ENCODE assay signal across 9 cellular contexts in the genomic region with DNA sequence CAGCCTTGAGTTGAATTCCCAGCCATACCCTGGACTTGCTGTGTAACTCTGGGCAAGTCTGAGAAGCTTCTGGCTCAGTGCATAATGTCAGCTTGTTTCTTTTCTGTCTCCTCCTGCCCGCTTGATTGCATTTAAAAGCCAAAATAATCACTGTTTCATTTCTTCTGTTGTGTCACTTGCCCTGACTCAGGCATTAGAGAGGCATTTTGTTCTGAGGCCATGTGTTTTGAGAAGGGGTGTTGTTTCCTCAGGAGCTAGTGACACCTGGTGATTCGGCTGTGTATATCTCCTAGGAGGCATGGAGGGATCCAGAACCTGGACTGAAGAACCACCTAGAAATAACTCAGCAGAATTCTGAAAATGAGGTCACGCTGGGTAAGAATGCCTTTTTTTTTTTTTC. TPM values are rescaled to one million over a fixed set of nuclear protein-coding genes. Genes with fewer than 3 reads are reported as not detected.
DNase-seq lines count a peak whose midpoint lies in the region; ATAC-seq and TF ChIP-seq lines count a peak whose summit lies in the region.
"Had no signal": no experiment of that assay in that cellular context is flagged by ENCODE, and none has a peak within 500 bp of the region (broad histone marks: within the 10 kb centered on the region; RNA-seq: fewer than 3 reads in every experiment).

No MANE protein-coding gene starts in this region.

- H3K4me1 ChIP-seq in colonic mucosa, result no peaks in the 10 kb centered on the region

- peak; percentile 28 for TF ChIP-seq CTCF in brain microvascular endothelial cell (IDR thresholded peaks at IDR 0.05; ENCODE audit: low read depth, low read length, missing control alignments)
- TF ChIP-seq CTCF in colonic mucosa (IDR thresholded peaks at IDR 0.05), result no peak

- H3K27me3 Mint-ChIP-seq in activated T-helper 2 cell treated with anti-CD3 and anti-CD28 coated beads, Interferon-gamma antibody, Interleukin-2, Interleukin-4, amounts not matched to agents 10 μg/mL and 5 μg/mL and 100 μg/mL, durations not matched to agents 14 hours and 24 hours and 36 hours (ENCODE audit: low read depth), result no peaks in the 10 kb centered on the region

- peaks cover 30% of the 10 kb centered on the region for H3K4me1 Mint-ChIP-seq in activated T-helper 2 cell treated with anti-CD3 and anti-CD28 coated beads, Interferon-gamma antibody, Interleukin-2, Interleukin-4, amounts not matched to agents 10 μg/mL and 5 μg/mL and 100 μg/mL, durations not matched to agents 14 hours and 24 hours and 36 hours (ENCODE audit: low read depth)

- no peak overlapping the region for H3K4me3 ChIP-seq in brain microvascular endothelial cell (ENCODE audit: low read depth, low read length)
- H3K4me3 ChIP-seq in colonic mucosa, result no peak overlapping the region

- in situ Hi-C loops in brain microvascular endothelial cell (cut with HindIII; ENCODE audit: low pct_ligation_motif_present, low sequenced_read_pairs), result no loop called here

- no peak overlapping the region for H3K9ac ChIP-seq in colonic mucosa (ENCODE audit: low read depth in 2 of 2, low read length in 2 of 2)

- no peaks in the 10 kb centered on the region for H3K9me3 Mint-ChIP-seq in activated T-helper 2 cell treated with anti-CD3 and anti-CD28 coated beads, Interferon-gamma antibody, Interleukin-2, Interleukin-4, amounts not matched to agents 10 μg/mL and 5 μg/mL and 100 μg/mL, durations not matched to agents 14 hours and 24 hours and 36 hours

- H3K27ac Mint-ChIP-seq in activated T-helper 2 cell treated with anti-CD3 and anti-CD28 coated beads, Interferon-gamma antibody, Interleukin-2, Interleukin-4, amounts not matched to agents 10 μg/mL and 5 μg/mL and 100 μg/mL, durations not matched to agents 14 hours and 24 hours and 36 hours, result no peak overlapping the region

- H3K27ac ChIP-seq in brain microvascular endothelial cell (no peak overlapping the region), colonic mucosa (no peak overlapping the region)

- intact Hi-C loops in colonic mucosa (cut with DNase I), result no loop called here
- intact Hi-C loops in activated T-helper 2 cell treated with anti-CD3 and anti-CD28 coated beads, Interferon-gamma antibody, Interleukin-2, Interleukin-4, amounts not matched to agents 10 μg/mL and 5 μg/mL and 100 μg/mL, durations not matched to agents 14 hours and 24 hours and 36 hours (cut with micrococcal nuclease), result no loop called here
- intact Hi-C loops in Right ventricle myocardium superior (cut with DNase I), result no loop called here

- ATAC-seq in Right ventricle myocardium superior (ENCODE audit: poor library complexity), result no peak

- peaks cover 63% of the 10 kb centered on the region for H3K36me3 Mint-ChIP-seq in activated T-helper 2 cell treated with anti-CD3 and anti-CD28 coated beads, Interferon-gamma antibody, Interleukin-2, Interleukin-4, amounts not matched to agents 10 μg/mL and 5 μg/mL and 100 μg/mL, durations not matched to agents 14 hours and 24 hours and 36 hours (ENCODE audit: low read depth)

- H3K4me3 Mint-ChIP-seq in activated T-helper 2 cell treated with anti-CD3 and anti-CD28 coated beads, Interferon-gamma antibody, Interleukin-2, Interleukin-4, amounts not matched to agents 10 μg/mL and 5 μg/mL and 100 μg/mL, durations not matched to agents 14 hours and 24 hours and 36 hours (ENCODE audit: low read depth), result no peak overlapping the region

- H3K9me3 ChIP-seq in colonic mucosa, result no peaks in the 10 kb centered on the region

- H3K27me3 ChIP-seq in brain microvascular endothelial cell (replicated peaks) (no peaks in the 10 kb centered on the region), colonic mucosa (no peaks in the 10 kb centered on the region)

- H3K36me3 ChIP-seq in brain microvascular endothelial cell (replicated peaks) (peaks cover 36% of the 10 kb centered on the region), colonic mucosa (peaks cover 17% of the 10 kb centered on the region)

- DNase-seq in NCI-H2171 treated with DMSO at 0.1 percent for 48 hours (lab: John Stamatoyannopoulos, UW) (peak; percentile 16), NCI-H2171 (lab: John Stamatoyannopoulos, UW) (no peak), NCI-H226 (peak; percentile 37), brain microvascular endothelial cell (no peak), midbrain (lab: John Stamatoyannopoulos, UW) (peak; percentile 36), colonic mucosa (no peak), Right ventricle myocardium superior (no peak)
- no peak for DNase-seq in activated T-helper 2 cell treated with anti-CD3 and anti-CD28 coated beads, Interferon-gamma antibody, Interleukin-2, Interleukin-4, amounts not matched to agents 10 μg/mL and 5 μg/mL and 100 μg/mL, durations not matched to agents 14 hours and 24 hours and 36 hours (ENCODE audit: low spot score)
- DNase-seq: effector memory CD4-positive, alpha-beta T cell had no signal

RNA-seq across cellular contexts. Expression of a gene that starts 16.0 kb away (rescaled TPM):
- total RNA-seq in colonic mucosa, result 10 to 100 TPM; 15.3 to 24.3 TPM
- total RNA-seq in activated T-helper 2 cell treated with anti-CD3 and anti-CD28 coated beads, Interferon-gamma antibody, Interleukin-2, Interleukin-4, amounts not matched to agents 10 μg/mL and 5 μg/mL and 100 μg/mL, durations not matched to agents 14 hours and 24 hours and 36 hours, result 20.5 and 21.3 TPM in 2 replicates
- total RNA-seq in Right ventricle myocardium superior, result 13.7 TPM

RNA-seq across cellular contexts. Expression of a gene that starts 19.9 kb away (rescaled TPM):
- total RNA-seq in colonic mucosa, result 1 to 10 TPM; 2.8 to 4.4 TPM
- total RNA-seq in activated T-helper 2 cell treated with anti-CD3 and anti-CD28 coated beads, Interferon-gamma antibody, Interleukin-2, Interleukin-4, amounts not matched to agents 10 μg/mL and 5 μg/mL and 100 μg/mL, durations not matched to agents 14 hours and 24 hours and 36 hours, result 2.5 and 3.0 TPM in 2 replicates
- 1.9 TPM for total RNA-seq in Right ventricle myocardium superior

RNA-seq across cellular contexts. Expression of a gene that starts 37.3 kb away (rescaled TPM):
- 1 to 10 TPM; 6.3 to 6.4 TPM for total RNA-seq in colonic mucosa
- 10.1 and 10.6 TPM in 2 replicates for total RNA-seq in activated T-helper 2 cell treated with anti-CD3 and anti-CD28 coated beads, Interferon-gamma antibody, Interleukin-2, Interleukin-4, amounts not matched to agents 10 μg/mL and 5 μg/mL and 100 μg/mL, durations not matched to agents 14 hours and 24 hours and 36 hours
- 6.2 TPM for total RNA-seq in Right ventricle myocardium superior

Comparison
In these comparisons a context has a peak if more than half of its experiments do, and no peak if none do; other contexts are left out.
1. DNase-seq: peak in NCI-H2171 treated with DMSO at 0.1 percent for 48 hours (single experiment), NCI-H226 (single experiment) and midbrain (single experiment); none in NCI-H2171 (single experiment), brain microvascular endothelial cell (single experiment), colonic mucosa (single experiment), activated T-helper 2 cell treated with anti-CD3 and anti-CD28 coated beads, Interferon-gamma antibody, Interleukin-2, Interleukin-4, amounts not matched to agents 10 μg/mL and 5 μg/mL and 100 μg/mL, durations not matched to agents 14 hours and 24 hours and 36 hours (single experiment) and Right ventricle myocardium superior (single experiment).